ENCODE assay signal across 8 cellular contexts in the genomic region with DNA sequence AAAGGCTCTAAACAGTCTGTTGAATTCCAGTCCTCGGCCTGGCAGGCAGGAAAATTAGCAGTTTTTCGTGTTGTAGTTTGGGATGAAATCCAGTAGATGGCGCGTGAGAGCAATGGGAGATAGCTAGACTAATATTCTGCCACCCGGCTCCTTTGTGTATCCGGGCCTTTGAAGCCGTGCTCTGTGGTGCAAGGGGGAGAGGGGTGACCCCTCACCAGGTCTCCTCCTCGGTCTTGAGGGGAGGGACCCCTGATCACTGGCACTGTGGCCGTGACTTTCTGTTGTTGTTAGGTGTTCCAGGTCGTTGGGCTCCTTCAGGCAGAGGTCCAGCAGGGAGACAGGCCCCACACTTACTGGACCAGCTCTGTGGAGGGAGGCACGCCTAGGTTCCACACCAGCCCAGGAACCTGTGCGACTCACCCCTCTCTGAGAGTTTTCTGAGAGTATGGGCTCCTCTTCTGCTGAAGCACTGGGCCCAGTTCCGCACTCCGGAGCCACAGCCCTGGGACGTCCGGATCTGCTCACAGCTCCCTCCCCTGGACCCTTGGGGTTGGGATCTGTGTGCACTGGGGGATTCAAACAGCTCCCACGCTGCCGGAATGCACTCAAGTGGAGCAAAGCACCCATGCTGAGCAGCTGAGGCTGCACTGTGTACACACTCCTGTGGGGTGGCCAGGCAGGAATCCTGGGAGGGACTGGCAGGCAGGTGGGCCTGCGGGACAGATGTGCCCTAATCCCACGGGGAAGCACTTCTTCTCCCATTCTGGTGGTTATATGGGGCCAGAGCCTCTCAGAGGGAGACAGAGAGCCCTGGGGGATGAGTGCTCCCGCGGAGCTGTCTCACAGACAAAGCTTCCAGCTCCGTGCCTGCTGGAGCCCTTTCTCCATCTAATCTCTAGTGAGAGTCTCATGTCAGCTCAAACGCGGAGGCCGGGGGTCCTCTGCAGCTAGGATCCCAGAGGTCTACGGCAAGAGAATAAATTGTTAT. TPM values are rescaled to one million over a fixed set of nuclear protein-coding genes. Genes with fewer than 3 reads are reported as not detected.
DNase-seq lines count a peak whose midpoint lies in the region; ATAC-seq and TF ChIP-seq lines count a peak whose summit lies in the region.

No MANE protein-coding gene starts in this region.

- H3K4me3 Mint-ChIP-seq in activated naive CD4-positive, alpha-beta T cell treated with anti-CD3 and anti-CD28 coated beads, Interleukin-2, amount 10 ng/mL, durations not matched to agents 7 days and 5 days = no peak overlapping the region
- H3K4me3 Mint-ChIP-seq in osteocyte (ENCODE audit: unreplicated experiment) = no peak overlapping the region

- H3K4me1 ChIP-seq in SJSA1 (replicated peaks) (no peaks in the 10 kb centered on the region; the same call in 1 of the 2 replicates), aorta (ENCODE audit: control insufficient read depth in 1 of 2, insufficient read depth in 2 of 2, low read length in 2 of 2) (no peaks in the 10 kb centered on the region)

- intact Hi-C loops in aorta (cut with DNase I) = loop anchor here (2.0 to 10.0 kb wide), 3 partner anchors 69 to 363 kb away; partner anchors contain the start of gene ANTXR1 (in 1 of the 2)

- peak; percentile 87 for TF ChIP-seq CTCF in osteocyte (IDR thresholded peaks at IDR 0.05)

- H3K4me3 ChIP-seq in SJSA1 (no peak overlapping the region), aorta (ENCODE audit: low read length in 2 of 2) (no peak overlapping the region)

- peak; percentile 85 for ATAC-seq in aorta (ENCODE audit: low FRiP score)

- H3K4me1 Mint-ChIP-seq in activated naive CD4-positive, alpha-beta T cell treated with anti-CD3 and anti-CD28 coated beads, Interleukin-2, amount 10 ng/mL, durations not matched to agents 7 days and 5 days = no peaks in the 10 kb centered on the region
- H3K4me1 Mint-ChIP-seq in osteocyte (ENCODE audit: unreplicated experiment) = peaks cover 9% of the 10 kb centered on the region

- no peaks in the 10 kb centered on the region for H3K36me3 Mint-ChIP-seq in activated naive CD4-positive, alpha-beta T cell treated with anti-CD3 and anti-CD28 coated beads, Interleukin-2, amount 10 ng/mL, durations not matched to agents 7 days and 5 days
- peaks cover 7% of the 10 kb centered on the region for H3K36me3 Mint-ChIP-seq in osteocyte (ENCODE audit: unreplicated experiment)

- H3K9me3 ChIP-seq in SJSA1 (replicated peaks) (no peaks in the 10 kb centered on the region), aorta (ENCODE audit: control insufficient read depth, low read length) (no peaks in the 10 kb centered on the region)

- H3K27me3 ChIP-seq in SJSA1 (replicated peaks) (no peaks in the 10 kb centered on the region), aorta (ENCODE audit: control insufficient read depth in 1 of 2, insufficient read depth in 2 of 2, low read length in 1 of 2) (no peaks in the 10 kb centered on the region)

- H3K27ac Mint-ChIP-seq in activated naive CD4-positive, alpha-beta T cell treated with anti-CD3 and anti-CD28 coated beads, Interleukin-2, amount 10 ng/mL, durations not matched to agents 7 days and 5 days = no peak overlapping the region
- peak overlapping the region; percentile 34 for H3K27ac Mint-ChIP-seq in osteocyte (ENCODE audit: unreplicated experiment)

- H3K9me3 Mint-ChIP-seq in activated naive CD4-positive, alpha-beta T cell treated with anti-CD3 and anti-CD28 coated beads, Interleukin-2, amount 10 ng/mL, durations not matched to agents 7 days and 5 days = no peaks in the 10 kb centered on the region
- H3K9me3 Mint-ChIP-seq in osteocyte (ENCODE audit: unreplicated experiment) = peaks cover 31% of the 10 kb centered on the region

- H3K27ac ChIP-seq in SJSA1 = no peak overlapping the region
- H3K27ac ChIP-seq in aorta (ENCODE audit: low read depth in 1 of 2, low read length in 2 of 2) = no peak overlapping the region

- H3K27me3 Mint-ChIP-seq in activated naive CD4-positive, alpha-beta T cell treated with anti-CD3 and anti-CD28 coated beads, Interleukin-2, amount 10 ng/mL, durations not matched to agents 7 days and 5 days = peaks cover 45% of the 10 kb centered on the region
- H3K27me3 Mint-ChIP-seq in osteocyte (ENCODE audit: unreplicated experiment) = no peaks in the 10 kb centered on the region

- DNase-seq in activated gamma-delta T cell treated with Interleukin-2 at 50 U/mL for 16 hours = peak; percentile 52
- no peak for DNase-seq in activated gamma-delta T cell (lab: John Stamatoyannopoulos, UW)
- DNase-seq in NAMALWA (ENCODE audit: low spot score) = peak; percentile 76
- peak; percentile 58 to 68 for DNase-seq in SJSA1 (ENCODE audit: low read depth in 1 of 2, low spot score in 2 of 2)
- peak; percentile 59 for DNase-seq in activated naive CD4-positive, alpha-beta T cell treated with anti-CD3 and anti-CD28 coated beads, Interleukin-2, amount 10 ng/mL, durations not matched to agents 7 days and 5 days
- peak; percentile 71 for DNase-seq in glomerular visceral epithelial cell (ENCODE audit: extremely low spot score)
- no peak for DNase-seq in osteocyte (ENCODE audit: extremely low spot score, unreplicated experiment)
- DNase-seq in aorta = peak in 1 of 2 donors; percentile 57

- WGBS in aorta, 2 donors = 40 to 42% methylated on average over 27 of the region's 27 CpGs

- H3K36me3 ChIP-seq in SJSA1 = no peaks in the 10 kb centered on the region
- H3K36me3 ChIP-seq in aorta (ENCODE audit: control insufficient read depth in 1 of 2, insufficient read depth in 2 of 2, low read length in 1 of 2) = no peaks in the 10 kb centered on the region

- CTCF ChIA-PET in activated naive CD4-positive, alpha-beta T cell treated with anti-CD3 and anti-CD28 coated beads, Interleukin-2, amount 10 ng/mL, durations not matched to agents 7 days and 5 days (lab: Charles Lee) = interaction anchor here (0.7 to 4.2 kb wide), 24 partner anchors 9 to 480 kb away, joined by 3 to 31 read pairs (median 4); no protein-coding TSS in a partner anchor

RNA-seq across cellular contexts. Expression of gene GKN2, which starts 8.8 kb away (rescaled TPM):
- total RNA-seq in SJSA1 (2014; rRNA removed; shearing (Covaris generic)) = not detected in 2 replicates
- total RNA-seq in osteocyte (not detected in 2 replicates), aorta (not detected)
- 1 to 10 TPM; 1.5 to 1.9 TPM for polyA plus RNA-seq in aorta

RNA-seq across cellular contexts. Expression of gene GKN1, which starts 30.6 kb away (rescaled TPM):
- total RNA-seq in SJSA1 (2014; rRNA removed; shearing (Covaris generic)) = not detected in 2 replicates
- not detected in 2 replicates for total RNA-seq in osteocyte
- total RNA-seq in aorta = not detected
- 1 to 10 TPM; 2.3 to 5.1 TPM for polyA plus RNA-seq in aorta

Comparison
In these comparisons a context has a peak if more than half of its experiments do, and no peak if none do; other contexts are left out.
1. DNase-seq: peak in activated gamma-delta T cell treated with Interleukin-2 at 50 U/mL for 16 hours (single experiment), NAMALWA (single experiment), SJSA1 (2 of 2), activated naive CD4-positive, alpha-beta T cell treated with anti-CD3 and anti-CD28 coated beads, Interleukin-2, amount 10 ng/mL, durations not matched to agents 7 days and 5 days (single experiment) and glomerular visceral epithelial cell (single experiment); none in activated gamma-delta T cell (single experiment) and osteocyte (single experiment).